Comparison of ENCODE assay signal across 8 cellular contexts in genomic region chr6:128600397-128600951, GRCh38.
DNase-seq lines count a peak whose midpoint lies in the region; ATAC-seq and TF ChIP-seq lines count a peak whose summit lies in the region.

No MANE protein-coding gene starts in this region.

- CTCF ChIA-PET in MCF 10A (lab: Yijun Ruan, JAX) (interaction anchor here (1.2 kb wide), 1 partner anchor 13 kb away, joined by 4 read pairs; no protein-coding TSS in a partner anchor), OCI-LY7 (lab: Charles Lee; ENCODE audit: unreplicated experiment) (no interaction called here)

- BruUV-seq in MCF 10A (replicated peaks; lab: Mats Ljungman, UMichigan) (no TSS peak), OCI-LY7 (replicated peaks; lab: Mats Ljungman, UMichigan) (no TSS peak)

- H3K4me3 ChIP-seq in breast epithelium (no peak overlapping the region), RWPE2 (ENCODE audit: severe bottlenecking) (no peak overlapping the region), OCI-LY7 (ENCODE audit: low read depth, low read length, poor library complexity, severe bottlenecking) (no peak overlapping the region), BE2C (ENCODE audit: low read depth, low read length) (no peak overlapping the region), adrenal gland (no peak overlapping the region)

- 37 to 50% (median 44%) methylated on average over 4 of the region's 4 CpGs for WGBS in adrenal gland, 4 donors

- no peaks in the 10 kb centered on the region for H3K36me3 Mint-ChIP-seq in MCF 10A (ENCODE audit: insufficient read depth, unreplicated experiment)

- POLR2A ChIA-PET in MCF 10A (lab: Yijun Ruan, JAX) (interaction anchor here (0.7 to 2.0 kb wide), 7 partner anchors 9 to 89 kb away, joined by 3 to 9 read pairs (median 4); partner anchors contain the start of gene PTPRK), OCI-LY7 (lab: Charles Lee) (no interaction called here)

- intact Hi-C loops in MCF 10A (cut with micrococcal nuclease) (no loop called here), breast epithelium (cut with DNase I; ENCODE audit: low total_unique reads) (no loop called here), OCI-LY7 (cut with micrococcal nuclease; ENCODE audit: unreplicated experiment) (no loop called here), adrenal gland (cut with DNase I) (no loop called here)

- TF ChIP-seq CTCF in MCF 10A (IDR thresholded peaks at IDR 0.05; ENCODE audit: unreplicated experiment): no peak
- TF ChIP-seq CTCF in breast epithelium (IDR thresholded peaks at IDR 0.05): no peak
- no peak for TF ChIP-seq CTCF in RWPE2 (IDR thresholded peaks at IDR 0.05; ENCODE audit: poor library complexity, severe bottlenecking)
- TF ChIP-seq CTCF in OCI-LY7 (conservative IDR thresholded peaks at IDR 0.05; ENCODE audit: low read length): no peak
- no peak for TF ChIP-seq CTCF in BE2C (IDR thresholded peaks at IDR 0.05; ENCODE audit: low read depth, low read length)
- no peak for TF ChIP-seq CTCF in adrenal gland (IDR thresholded peaks at IDR 0.05)

- H3K4me2 ChIP-seq in OCI-LY7 (ENCODE audit: low read length): no peak overlapping the region

- H4K20me1 ChIP-seq in OCI-LY7 (ENCODE audit: insufficient read depth, low read length): no peaks in the 10 kb centered on the region

- H3K27ac Mint-ChIP-seq in MCF 10A (ENCODE audit: low read depth, unreplicated experiment): peak overlapping the region; percentile 44

- no peaks in the 10 kb centered on the region for H3K9me2 ChIP-seq in OCI-LY7 (ENCODE audit: insufficient read depth, low read length)

- H3K4me1 ChIP-seq in breast epithelium (no peaks in the 10 kb centered on the region), RWPE2 (ENCODE audit: insufficient read depth, poor library complexity, severe bottlenecking) (peaks cover 62% of the 10 kb centered on the region), OCI-LY7 (ENCODE audit: insufficient read depth, low read length, poor library complexity, severe bottlenecking) (no peaks in the 10 kb centered on the region), BE2C (peaks cover 7% of the 10 kb centered on the region), adrenal gland (replicated peaks in 1 of 2) (no peaks in the 10 kb centered on the region)

- H3K9me3 ChIP-seq in breast epithelium (no peaks in the 10 kb centered on the region), RWPE2 (ENCODE audit: severe bottlenecking) (no peaks in the 10 kb centered on the region), OCI-LY7 (ENCODE audit: low read length) (no peaks in the 10 kb centered on the region), BE2C (no peaks in the 10 kb centered on the region), adrenal gland (replicated peaks in 1 of 3) (no peaks in the 10 kb centered on the region)

- DNase-seq in MCF 10A (ENCODE audit: unreplicated experiment) (peak; percentile 79), breast epithelium (ENCODE audit: low spot score in 2 of 2) (no peak), RWPE2 (ENCODE audit: low spot score) (peak; percentile 72), left kidney (ENCODE audit: low read depth, low spot score) (peak; percentile 29), OCI-LY7 (ENCODE audit: low spot score) (no peak), BE2C (no peak), adrenal gland (no peak)

- ATAC-seq in HG03175 (IDR thresholded peaks at IDR 0.05; ENCODE audit: unreplicated experiment) (peak; percentile 79), RWPE2 (ENCODE audit: low read depth) (peak; percentile 67)

- no peak overlapping the region for H3K4me3 Mint-ChIP-seq in MCF 10A (ENCODE audit: unreplicated experiment)

- no peaks in the 10 kb centered on the region for H3K36me3 ChIP-seq in breast epithelium
- no peaks in the 10 kb centered on the region for H3K36me3 ChIP-seq in RWPE2 (ENCODE audit: low read depth)
- H3K36me3 ChIP-seq in OCI-LY7 (ENCODE audit: insufficient read depth, low read length): no peaks in the 10 kb centered on the region
- H3K36me3 ChIP-seq in BE2C: no peaks in the 10 kb centered on the region
- no peaks in the 10 kb centered on the region for H3K36me3 ChIP-seq in adrenal gland (replicated peaks in 1 of 2)

- no peak overlapping the region for H2AFZ ChIP-seq in OCI-LY7 (ENCODE audit: low read length)

- H3K79me2 ChIP-seq in OCI-LY7 (ENCODE audit: insufficient read depth, low read depth, low read length): no peaks in the 10 kb centered on the region

- H3K4me1 Mint-ChIP-seq in MCF 10A (ENCODE audit: insufficient read depth, unreplicated experiment): peaks cover 48% of the 10 kb centered on the region

- peaks cover 13% of the 10 kb centered on the region for H3K9me3 Mint-ChIP-seq in MCF 10A (ENCODE audit: unreplicated experiment)

- H3K27ac ChIP-seq in breast epithelium (no peak overlapping the region), RWPE2 (ENCODE audit: poor library complexity, severe bottlenecking) (peak overlapping the region; percentile 97), OCI-LY7 (ENCODE audit: low read depth, low read length, poor library complexity, severe bottlenecking) (no peak overlapping the region), adrenal gland (no peak overlapping the region)

- no peaks in the 10 kb centered on the region for H3K27me3 Mint-ChIP-seq in MCF 10A (ENCODE audit: insufficient read depth, unreplicated experiment)

- no peak for TF ChIP-seq POLR2A in breast epithelium (IDR thresholded peaks at IDR 0.05)
- TF ChIP-seq POLR2A in adrenal gland (IDR thresholded peaks at IDR 0.05): no peak

- H3K27me3 ChIP-seq in breast epithelium: no peaks in the 10 kb centered on the region
- no peaks in the 10 kb centered on the region for H3K27me3 ChIP-seq in RWPE2 (ENCODE audit: insufficient read depth, poor library complexity, severe bottlenecking)
- no peaks in the 10 kb centered on the region for H3K27me3 ChIP-seq in BE2C
- no peaks in the 10 kb centered on the region for H3K27me3 ChIP-seq in adrenal gland

Comparison
In these comparisons a context has a peak if more than half of its experiments do, and no peak if none do; other contexts are left out.
1. DNase-seq: peak in MCF 10A (single experiment), RWPE2 (single experiment) and left kidney (single experiment); none in breast epithelium (0 of 2), OCI-LY7 (single experiment), BE2C (single experiment) and adrenal gland (0 of 7).